ENCODE assay signal across 2 cellular contexts in the genomic region with DNA sequence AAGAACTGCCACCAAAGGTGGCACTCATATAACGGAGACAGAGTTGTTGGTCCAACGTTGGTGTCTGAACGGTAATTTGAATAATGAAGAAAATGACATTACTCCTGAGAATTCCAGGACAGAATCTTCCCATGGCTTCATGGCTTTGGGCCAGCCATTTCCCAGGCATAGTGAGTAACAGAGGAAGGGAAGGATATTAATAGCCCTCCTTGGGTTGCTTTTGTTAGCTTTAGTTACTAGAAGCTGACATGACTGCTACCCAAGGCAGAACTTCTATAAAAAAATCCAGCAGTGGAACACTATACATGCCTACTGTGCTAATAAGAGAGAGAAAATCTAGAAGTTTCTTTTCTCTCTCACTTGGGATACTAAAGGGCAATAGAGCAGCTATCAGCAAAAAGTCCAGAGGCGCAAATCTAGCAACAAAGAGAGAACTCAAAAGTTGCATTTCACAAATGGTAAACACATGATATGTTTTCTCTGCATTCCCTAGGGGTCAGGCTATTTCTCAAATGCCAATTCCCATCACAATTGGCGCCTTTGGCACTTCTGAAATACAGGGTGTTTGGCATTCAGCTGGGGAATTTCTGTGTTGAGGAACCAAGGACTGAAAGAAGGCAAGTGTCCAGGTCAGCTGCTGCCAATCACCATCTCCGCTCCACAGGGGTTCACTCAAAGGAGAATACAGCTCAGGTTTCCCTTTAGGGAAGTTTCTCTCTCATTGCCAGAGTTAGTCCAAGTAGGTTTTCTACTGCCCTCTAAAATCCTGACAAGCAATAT.
A peak's percentile ranks its signal among the peaks of the same experiment; 100 is the strongest.
TF ChIP-seq lines count a peak whose summit lies in the region.

No MANE protein-coding gene starts in this region.

TF ChIP-seq in H1, 55 proteins besides CTCF, POLR2A, EP300 and RAD21:
- TF ChIP-seq MAFK (IDR thresholded peaks at IDR 0.05; ENCODE audit: low read depth, low read length) (no peak), CBX5 (IDR thresholded peaks at IDR 0.05; ENCODE audit: low read depth, low read length) (no peak), NANOG (IDR thresholded peaks at IDR 0.05; ENCODE audit: insufficient read depth, low read depth, low read length, poor library complexity, severe bottlenecking) (peak; percentile 56), SP1 (IDR thresholded peaks at IDR 0.05; ENCODE audit: low read depth, low read length) (no peak), E2F6 (IDR thresholded peaks at IDR 0.05) (no peak)
TF ChIP-seq in H1: peak in this region for 1.

TF ChIP-seq in GM12891, 5 proteins besides CTCF, POLR2A, EP300 and RAD21:
- TF ChIP-seq POLR2AphosphoS5 (IDR thresholded peaks at IDR 0.05; ENCODE audit: low read depth, low read length) (no peak), POU2F2 (IDR thresholded peaks at IDR 0.05; ENCODE audit: low read depth, low read length) (no peak), TAF1 (IDR thresholded peaks at IDR 0.05; ENCODE audit: low read depth, low read length) (no peak), SPI1 (IDR thresholded peaks at IDR 0.05; ENCODE audit: low read depth, low read length) (no peak)
